8 cellular contexts compared by ENCODE assay signal in the genomic region with DNA sequence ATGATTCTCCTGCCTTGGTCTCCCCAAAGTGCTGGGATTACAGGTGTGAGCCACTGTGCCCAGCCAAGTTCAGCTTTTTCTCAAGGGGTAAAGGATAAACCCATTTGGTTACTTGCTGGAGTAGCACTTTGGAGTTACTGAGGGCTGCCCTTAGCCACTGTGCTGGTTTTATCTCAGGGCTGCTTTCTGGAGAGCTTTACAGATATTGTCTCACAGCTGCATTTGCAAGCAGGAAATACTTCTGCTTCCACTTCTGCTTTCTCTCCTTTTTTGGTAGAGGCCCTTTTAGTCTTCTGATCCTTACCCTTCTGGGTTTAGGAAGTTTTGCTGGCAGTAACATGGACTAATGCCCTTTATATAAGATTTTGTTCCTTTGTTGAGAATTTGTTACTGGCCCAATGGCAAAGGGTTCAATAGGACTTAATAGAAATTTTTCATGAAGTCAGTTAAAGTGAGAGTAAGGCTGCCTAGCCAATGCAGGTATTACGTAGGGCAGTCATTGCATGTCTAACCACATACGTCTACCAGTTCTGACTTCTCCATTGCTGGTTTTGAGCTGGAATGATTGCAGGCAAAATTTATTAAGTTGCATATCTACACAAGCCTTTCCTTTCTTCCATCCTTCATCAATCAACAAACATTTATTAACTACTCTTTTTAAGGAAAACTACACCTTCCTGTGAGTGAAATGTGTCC. TPM values are rescaled to one million over a fixed set of nuclear protein-coding genes. Genes with fewer than 3 reads are reported as not detected.
DNase-seq lines count a peak whose midpoint lies in the region; ATAC-seq and TF ChIP-seq lines count a peak whose summit lies in the region.

No MANE protein-coding gene starts in this region.

- H3K4me3 ChIP-seq in BLaER1 (0 out of 2 replicates have a peak overlapping the region, but pooled peaks have one; percentile 3), brain microvascular endothelial cell (ENCODE audit: low read depth, low read length) (no peak overlapping the region), dorsolateral prefrontal cortex (no peak overlapping the region)

- no peaks in the 10 kb centered on the region for H4K20me1 ChIP-seq in BLaER1

- in situ Hi-C loops in brain microvascular endothelial cell (cut with HindIII; ENCODE audit: low pct_ligation_motif_present, low sequenced_read_pairs) = no loop called here

- peaks cover 62% of the 10 kb centered on the region for H3K4me1 Mint-ChIP-seq in activated naive CD8-positive, alpha-beta T cell treated with anti-CD3 and anti-CD28 coated beads for 36 hours

- H3K36me3 ChIP-seq in BLaER1 (peaks cover 92% of the 10 kb centered on the region), brain microvascular endothelial cell (replicated peaks) (peaks cover 97% of the 10 kb centered on the region)

- H3K9me3 Mint-ChIP-seq in activated naive CD8-positive, alpha-beta T cell treated with anti-CD3 and anti-CD28 coated beads for 36 hours = no peaks in the 10 kb centered on the region

- peak overlapping the region; percentile 42; the same call in 1 of the 2 replicates for H3K9ac ChIP-seq in BLaER1

- intact Hi-C loops in dorsolateral prefrontal cortex (cut with DNase I) = no loop called here

- DNase-seq in activated naive CD8-positive, alpha-beta T cell treated with anti-CD3 and anti-CD28 coated beads for 36 hours = no peak
- DNase-seq in brain microvascular endothelial cell (no peak), NCI-H345 (lab: John Stamatoyannopoulos, UW) (no peak), dorsolateral prefrontal cortex (no peak)
- no peak for DNase-seq in stimulated activated CD4-positive, alpha-beta T cell treated with anti-CD3 and anti-CD28 coated beads, Interleukin-2, amount 100 ng/mL, for 24 hours

- ATAC-seq in GM19328 (IDR thresholded peaks at IDR 0.05; ENCODE audit: unreplicated experiment) = peak; percentile 76
- ATAC-seq in HG03432 (IDR thresholded peaks at IDR 0.05; ENCODE audit: unreplicated experiment) = peak; percentile 72

- H3K36me3 Mint-ChIP-seq in activated naive CD8-positive, alpha-beta T cell treated with anti-CD3 and anti-CD28 coated beads for 36 hours = peaks cover 67% of the 10 kb centered on the region

- peak overlapping the region; percentile 77 for H3K4me2 ChIP-seq in BLaER1

- no peaks in the 10 kb centered on the region for H3K9me3 ChIP-seq in BLaER1

- peak overlapping the region; percentile 76 for H3K27ac Mint-ChIP-seq in activated naive CD8-positive, alpha-beta T cell treated with anti-CD3 and anti-CD28 coated beads for 36 hours

- H3K4me1 ChIP-seq in BLaER1 = peaks cover 73% of the 10 kb centered on the region

- H3K27me3 Mint-ChIP-seq in activated naive CD8-positive, alpha-beta T cell treated with anti-CD3 and anti-CD28 coated beads for 36 hours = no peaks in the 10 kb centered on the region

- no peak for TF ChIP-seq CTCF in brain microvascular endothelial cell (IDR thresholded peaks at IDR 0.05; ENCODE audit: low read depth, low read length, missing control alignments)
- no peak for TF ChIP-seq CTCF in dorsolateral prefrontal cortex (IDR thresholded peaks at IDR 0.05 in 54 of 56, conservative IDR thresholded peaks at IDR 0.05 in 2 of 56; ENCODE audit: low read depth in 1 of 56, partially characterized antibody in 56 of 56)

- H3K27me3 ChIP-seq in BLaER1 = no peaks in the 10 kb centered on the region
- no peaks in the 10 kb centered on the region for H3K27me3 ChIP-seq in brain microvascular endothelial cell (replicated peaks)
- no peaks in the 10 kb centered on the region for H3K27me3 ChIP-seq in dorsolateral prefrontal cortex

- peak overlapping the region; percentile 75 for H3K27ac ChIP-seq in BLaER1
- no peak overlapping the region for H3K27ac ChIP-seq in brain microvascular endothelial cell
- peak overlapping the region in 21 of 59 donors; percentile 2 to 73 (median 41) for H3K27ac ChIP-seq in dorsolateral prefrontal cortex

- H3K4me3 Mint-ChIP-seq in activated naive CD8-positive, alpha-beta T cell treated with anti-CD3 and anti-CD28 coated beads for 36 hours = no peak overlapping the region

RNA-seq across cellular contexts. Expression of a gene that starts 24.4 kb away (rescaled TPM):
- 100 to 1,000 TPM; 483 to 504 TPM for total RNA-seq in activated naive CD8-positive, alpha-beta T cell treated with anti-CD3 and anti-CD28 coated beads for 36 hours
- 100 to 1,000 TPM; 108 to 214 (median 152) TPM for total RNA-seq in dorsolateral prefrontal cortex

RNA-seq across cellular contexts. Expression of a gene that starts 32.1 kb away (rescaled TPM):
- 10 to 100 TPM; 87.5 to 93.7 TPM for total RNA-seq in activated naive CD8-positive, alpha-beta T cell treated with anti-CD3 and anti-CD28 coated beads for 36 hours
- 100 to 1,000 TPM in 97 of 120 experiments, 10 to 100 TPM in 23; 72.4 to 166 (median 118) TPM for total RNA-seq in dorsolateral prefrontal cortex
